ENCODE assay signal across 13 cellular contexts in the genomic region with DNA sequence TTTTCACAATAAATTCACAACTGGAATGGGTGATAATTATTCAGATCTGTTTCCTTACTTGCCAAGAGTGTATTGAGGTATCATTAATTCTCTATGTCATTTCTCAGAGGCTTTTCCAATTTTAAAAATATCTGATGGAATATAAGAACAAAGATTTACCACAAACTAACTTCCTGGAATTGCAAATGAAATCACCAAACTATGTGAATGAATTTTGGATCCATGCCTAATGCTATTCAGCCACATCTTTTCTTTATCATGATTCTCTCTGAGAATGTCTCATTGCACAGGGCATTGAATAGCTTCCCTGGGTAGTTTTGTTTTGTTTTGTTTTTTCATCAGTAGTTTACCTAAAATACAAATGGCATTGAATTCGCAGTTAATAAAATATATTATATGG.
"Had no signal": no experiment of that assay in that cellular context is flagged by ENCODE, and none has a peak within 500 bp of the region (broad histone marks: within the 10 kb centered on the region; RNA-seq: fewer than 3 reads in every experiment).

No MANE protein-coding gene starts in this region.

- H3K4me3 ChIP-seq: adrenal gland, esophagus muscularis mucosa, upper lobe of left lung had no signal

- ATAC-seq: left lobe of liver; sciatic nerve; stimulated activated naive CD8-positive, alpha-beta T cell treated with anti-CD3 and anti-CD28 coated beads, Interleukin-15, amount 100 ng/mL, for 72 hours; T-helper 17 cell had no signal

- DNase-seq: activated CD4-positive, alpha-beta memory T cell treated with anti-CD3 and anti-CD28 coated beads, Interleukin-2, amount 10 ng/mL, durations not matched to agents 7 days and 5 days; activated CD4-positive, alpha-beta T cell treated with anti-CD3 and anti-CD28 coated beads for 4 hours; activated effector memory CD4-positive, alpha-beta T cell treated with Interleukin-2 at 50 U/mL for 16 hours; activated naive CD4-positive, alpha-beta T cell treated with anti-CD3 and anti-CD28 coated beads, Interleukin-2, amount 50 U/mL, for 16 hours; activated T-cell treated with anti-CD3 and anti-CD28 coated beads, Interleukin-2, amount 50 U/mL, for 24 hours; adrenal gland; stimulated activated CD4-positive, alpha-beta T cell treated with anti-CD3 and anti-CD28 coated beads, Interleukin-1b, Interleukin-23, amount 100 ng/mL, for 48 hours; stimulated activated naive CD8-positive, alpha-beta T cell treated with anti-CD3 and anti-CD28 coated beads, Interleukin-15, amount 100 ng/mL, for 72 hours; T-helper 17 cell; upper lobe of left lung had no signal
